ENCODE assay signal across 1 cellular context in the genomic region with DNA sequence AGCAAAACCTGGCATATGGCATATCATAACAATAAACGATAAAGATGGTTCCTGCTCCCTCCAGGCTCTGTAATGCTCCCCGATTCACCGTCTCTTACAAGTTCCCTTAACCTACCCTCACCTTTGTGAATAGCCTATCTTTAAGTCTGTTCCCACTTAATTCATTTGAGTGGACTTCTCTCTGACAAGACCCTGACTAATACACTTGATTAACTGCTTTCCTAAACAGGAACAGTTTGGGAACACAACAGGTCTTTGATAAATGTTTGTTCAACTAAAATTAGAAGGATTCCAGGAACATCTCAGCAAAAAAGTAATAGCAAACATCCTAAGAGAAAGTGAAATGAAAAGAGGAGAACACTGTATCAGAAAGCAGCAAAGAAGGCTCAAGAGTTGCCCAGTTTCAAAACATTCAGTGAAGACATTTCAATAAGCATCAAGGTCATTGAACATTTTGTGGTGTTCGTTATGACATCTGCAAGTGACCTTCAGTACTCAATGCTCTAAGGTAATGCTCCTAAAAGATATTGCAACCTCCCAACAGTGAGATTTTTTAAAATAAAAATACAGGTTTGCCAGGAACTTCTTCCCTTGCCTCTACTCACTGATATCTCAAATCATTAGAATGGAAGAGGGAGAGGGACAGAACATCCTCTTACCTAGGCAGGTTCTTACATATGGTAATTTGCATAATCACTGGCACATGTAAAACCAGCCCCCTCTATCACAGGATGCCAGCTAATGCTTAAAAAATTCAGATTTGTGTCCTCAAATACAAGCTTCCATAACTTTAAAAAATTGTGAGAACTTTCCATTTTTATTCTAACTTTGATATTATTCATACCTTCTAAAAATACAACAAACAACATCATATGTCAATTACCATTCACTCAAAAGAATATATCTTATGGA.
TF ChIP-seq lines count a peak whose summit lies in the region.

No MANE protein-coding gene starts in this region.

TF ChIP-seq in endothelial cell of umbilical vein, 7 proteins besides CTCF, POLR2A, EP300 and RAD21 (continued from another document):
- TF ChIP-seq, protein P1, sequence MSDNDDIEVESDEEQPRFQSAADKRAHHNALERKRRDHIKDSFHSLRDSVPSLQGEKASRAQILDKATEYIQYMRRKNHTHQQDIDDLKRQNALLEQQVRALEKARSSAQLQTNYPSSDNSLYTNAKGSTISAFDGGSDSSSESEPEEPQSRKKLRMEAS (IDR thresholded peaks at IDR 0.05; ENCODE audit: insufficient read depth, insufficient read length), result no peak
- TF ChIP-seq POLR2AphosphoS5 (IDR thresholded peaks at IDR 0.05; ENCODE audit: insufficient read depth, low read depth, low read length) (no peak), FOS (IDR thresholded peaks at IDR 0.05; ENCODE audit: borderline replicate concordance, insufficient read depth, low read length) (no peak), JUN (IDR thresholded peaks at IDR 0.05; ENCODE audit: borderline replicate concordance, insufficient read depth, insufficient read length, low read depth) (no peak), EZH2 (IDR thresholded peaks at IDR 0.05; ENCODE audit: borderline replicate concordance, low read depth, low read length, severe bottlenecking) (no peak)
